1 cellular context compared by ENCODE assay signal in the genomic region with DNA sequence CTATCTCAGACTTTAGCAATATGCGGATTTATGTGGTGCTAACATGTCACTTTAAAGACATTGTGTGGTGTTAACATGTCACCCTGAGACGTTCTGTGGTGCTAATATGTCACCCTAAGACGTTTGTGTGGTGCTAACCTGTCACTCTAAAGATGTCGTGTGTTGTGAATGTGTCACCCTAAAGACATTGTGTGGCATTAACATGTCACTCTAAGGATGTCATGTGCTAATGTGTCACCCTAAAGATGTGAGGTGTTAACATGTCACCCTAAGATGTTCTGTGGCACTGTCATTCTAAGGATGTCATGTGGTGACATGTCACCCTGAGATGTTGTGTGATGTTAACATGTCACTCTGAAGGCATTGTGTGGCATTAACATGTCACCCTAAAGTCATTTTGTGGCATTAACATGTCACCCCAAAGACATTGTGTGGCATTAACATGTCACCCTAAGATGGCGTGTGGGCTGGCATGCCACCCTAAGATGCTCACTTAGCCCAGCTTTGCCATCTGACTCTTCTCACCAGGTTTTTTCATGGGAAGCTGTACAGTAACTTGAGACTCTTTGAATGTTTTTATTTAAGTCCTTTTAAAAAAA.
TF ChIP-seq lines count a peak whose summit lies in the region.

No MANE protein-coding gene starts in this region.

TF ChIP-seq in IMR-90, 13 proteins besides CTCF, POLR2A, EP300 and RAD21 (continued from another document):
- TF ChIP-seq, protein P1, sequence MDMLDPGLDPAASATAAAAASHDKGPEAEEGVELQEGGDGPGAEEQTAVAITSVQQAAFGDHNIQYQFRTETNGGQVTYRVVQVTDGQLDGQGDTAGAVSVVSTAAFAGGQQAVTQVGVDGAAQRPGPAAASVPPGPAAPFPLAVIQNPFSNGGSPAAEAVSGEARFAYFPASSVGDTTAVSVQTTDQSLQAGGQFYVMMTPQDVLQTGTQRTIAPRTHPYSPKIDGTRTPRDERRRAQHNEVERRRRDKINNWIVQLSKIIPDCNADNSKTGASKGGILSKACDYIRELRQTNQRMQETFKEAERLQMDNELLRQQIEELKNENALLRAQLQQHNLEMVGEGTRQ (IDR thresholded peaks at IDR 0.05; ENCODE audit: low read depth, low read length): no peak
- TF ChIP-seq RCOR1 (IDR thresholded peaks at IDR 0.05; ENCODE audit: insufficient replicate concordance, low read length): no peak
- no peak for TF ChIP-seq MXI1 (IDR thresholded peaks at IDR 0.05; ENCODE audit: borderline replicate concordance, low read depth, low read length)
- no peak for TF ChIP-seq SMC3 (IDR thresholded peaks at IDR 0.05; ENCODE audit: low read depth, low read length)
- no peak for TF ChIP-seq CEBPB (IDR thresholded peaks at IDR 0.05; ENCODE audit: low read depth, low read length)
- TF ChIP-seq MAZ (IDR thresholded peaks at IDR 0.05; ENCODE audit: borderline replicate concordance, low read depth, low read length): no peak
- no peak for TF ChIP-seq ELK1 (IDR thresholded peaks at IDR 0.05; ENCODE audit: borderline replicate concordance, low read depth, low read length)
- TF ChIP-seq FOS (IDR thresholded peaks at IDR 0.05; ENCODE audit: low read depth, low read length): no peak
TF ChIP-seq in IMR-90: peak in this region for 0.
